Comparison of ENCODE assay signal across 8 cellular contexts in the genomic region with DNA sequence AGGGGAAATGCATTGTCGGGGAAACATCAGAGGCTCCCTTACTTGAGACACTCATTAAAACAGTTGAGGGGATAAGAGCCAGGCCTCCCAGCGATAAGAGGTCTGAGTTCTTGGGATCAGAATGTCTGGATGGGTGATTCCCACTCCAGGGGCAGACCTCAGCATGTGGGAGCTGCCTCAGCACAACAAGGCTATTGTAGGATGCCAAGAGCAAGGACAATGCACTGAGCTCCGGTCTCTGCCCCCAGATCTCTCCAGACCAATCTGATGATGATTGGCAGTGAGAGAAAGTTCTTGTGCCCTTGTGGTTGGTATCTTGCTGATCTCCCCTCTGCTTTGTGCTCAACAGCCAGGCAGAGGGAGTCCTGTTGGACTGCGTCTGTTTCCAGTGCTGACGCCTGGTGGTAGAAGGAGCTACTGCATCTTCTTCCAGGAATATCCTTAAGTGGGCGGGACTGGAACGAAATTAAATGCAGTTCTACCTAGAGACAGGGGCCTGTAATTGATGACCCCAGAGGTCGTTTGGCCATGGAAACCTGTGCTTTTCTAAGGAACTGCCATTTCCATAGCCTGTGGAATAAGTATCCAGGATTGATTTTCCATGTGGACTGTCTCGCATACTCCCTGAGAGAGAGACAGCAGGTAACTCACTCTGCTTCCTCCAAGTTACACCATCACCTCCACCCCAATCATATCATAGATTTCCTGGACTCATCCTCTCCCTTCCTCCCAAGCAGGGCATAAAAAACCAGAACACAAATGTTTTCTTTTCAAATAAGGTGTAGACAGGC. TPM values are rescaled to one million over a fixed set of nuclear protein-coding genes. Genes with fewer than 3 reads are reported as not detected.
DNase-seq lines count a peak whose midpoint lies in the region; ATAC-seq and TF ChIP-seq lines count a peak whose summit lies in the region.

No MANE protein-coding gene starts in this region.

- intact Hi-C loops in head of caudate nucleus (cut with DNase I) (loop anchor here (5.0 kb wide), 1 partner anchor 36 kb away; no protein-coding TSS in a partner anchor), psoas muscle (cut with DNase I) (loop anchor here (5.0 kb wide), 1 partner anchor 36 kb away; no protein-coding TSS in a partner anchor)

- WGBS in psoas muscle, 3 donors = 25 to 31% (median 27%) methylated on average over 9 of the region's 9 CpGs

- H3K4me3 ChIP-seq in psoas muscle = no peak overlapping the region

- TF ChIP-seq CTCF in psoas muscle (IDR thresholded peaks at IDR 0.05) = peak; percentile 70

- no peaks in the 10 kb centered on the region for H3K36me3 ChIP-seq in psoas muscle (ENCODE audit: insufficient read depth in 1 of 2, low read depth in 1 of 2)

- H3K4me1 ChIP-seq in psoas muscle = no peaks in the 10 kb centered on the region

- H3K27ac ChIP-seq in psoas muscle = no peak overlapping the region

- DNase-seq in DMS79 treated with DMSO at 0.1 percent for 48 hours (lab: John Stamatoyannopoulos, UW) (peak; percentile 31), HS-5 (ENCODE audit: low read depth) (peak; percentile 23), OCI-M1 (lab: John Stamatoyannopoulos, UW) (peak; percentile 94), head of caudate nucleus (peak; percentile 45 to 91 (median 82)), psoas muscle (peak; percentile 44 to 59), cortex of kidney (lab: John Stamatoyannopoulos, UW) (no peak)
- DNase-seq in activated naive CD4-positive, alpha-beta T cell treated with Interleukin-2 at 50 U/mL for 16 hours = peak; percentile 40

- H3K9me3 ChIP-seq in psoas muscle = no peaks in the 10 kb centered on the region

- peak; percentile 84 for ATAC-seq in GM21390 (IDR thresholded peaks at IDR 0.05; ENCODE audit: unreplicated experiment)
- peak; percentile 68 to 88 (median 82) for ATAC-seq in psoas muscle

- peaks cover 0 to 9% (median 0%) of the 10 kb centered on the region in 3 donors for H3K27me3 ChIP-seq in psoas muscle (ENCODE audit: insufficient read depth in 3 of 3, low read length in 2 of 3)

RNA-seq across cellular contexts. Expression of a gene that starts 6.7 kb away (rescaled TPM):
- total RNA-seq in psoas muscle = 10 to 100 TPM; 11.1 to 24.0 (median 15.1) TPM
- 10 to 100 TPM; 11.8 to 21.2 (median 16.3) TPM for polyA plus RNA-seq in psoas muscle

RNA-seq across cellular contexts. Expression of a gene that starts 26.5 kb away (rescaled TPM):
- total RNA-seq in psoas muscle = 1 to 10 TPM in 2 of 4 donors, under 1 TPM in 2; 0.89 to 2.2 (median 1.1) TPM
- under 1 TPM; 0.32 to 0.83 (median 0.79) TPM for polyA plus RNA-seq in psoas muscle
